Comparison of ENCODE assay signal across 1 cellular context in the genomic region with DNA sequence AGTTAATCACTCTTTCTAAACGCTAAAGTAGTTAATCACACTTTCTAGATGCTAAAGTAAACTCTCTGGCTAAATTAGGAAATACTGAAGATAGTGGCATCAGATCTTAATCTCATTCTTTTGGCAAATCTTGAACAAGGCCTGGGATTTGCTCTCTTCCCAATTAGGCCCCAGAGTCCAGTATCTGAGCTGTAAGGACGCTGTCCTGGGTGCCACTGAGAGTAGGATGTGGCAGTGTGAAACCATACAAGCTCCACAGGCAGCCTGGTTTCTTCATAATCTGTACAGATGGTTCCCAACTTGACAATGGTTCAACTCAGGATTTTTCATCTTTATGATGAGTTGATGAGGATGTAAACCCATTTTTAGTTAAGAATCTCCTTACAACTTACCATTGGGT.
TF ChIP-seq lines count a peak whose summit lies in the region.

No MANE protein-coding gene starts in this region.

TF ChIP-seq in HEK293, 187 proteins besides CTCF, POLR2A, EP300 and RAD21:
- TF ChIP-seq, protein P1, sequence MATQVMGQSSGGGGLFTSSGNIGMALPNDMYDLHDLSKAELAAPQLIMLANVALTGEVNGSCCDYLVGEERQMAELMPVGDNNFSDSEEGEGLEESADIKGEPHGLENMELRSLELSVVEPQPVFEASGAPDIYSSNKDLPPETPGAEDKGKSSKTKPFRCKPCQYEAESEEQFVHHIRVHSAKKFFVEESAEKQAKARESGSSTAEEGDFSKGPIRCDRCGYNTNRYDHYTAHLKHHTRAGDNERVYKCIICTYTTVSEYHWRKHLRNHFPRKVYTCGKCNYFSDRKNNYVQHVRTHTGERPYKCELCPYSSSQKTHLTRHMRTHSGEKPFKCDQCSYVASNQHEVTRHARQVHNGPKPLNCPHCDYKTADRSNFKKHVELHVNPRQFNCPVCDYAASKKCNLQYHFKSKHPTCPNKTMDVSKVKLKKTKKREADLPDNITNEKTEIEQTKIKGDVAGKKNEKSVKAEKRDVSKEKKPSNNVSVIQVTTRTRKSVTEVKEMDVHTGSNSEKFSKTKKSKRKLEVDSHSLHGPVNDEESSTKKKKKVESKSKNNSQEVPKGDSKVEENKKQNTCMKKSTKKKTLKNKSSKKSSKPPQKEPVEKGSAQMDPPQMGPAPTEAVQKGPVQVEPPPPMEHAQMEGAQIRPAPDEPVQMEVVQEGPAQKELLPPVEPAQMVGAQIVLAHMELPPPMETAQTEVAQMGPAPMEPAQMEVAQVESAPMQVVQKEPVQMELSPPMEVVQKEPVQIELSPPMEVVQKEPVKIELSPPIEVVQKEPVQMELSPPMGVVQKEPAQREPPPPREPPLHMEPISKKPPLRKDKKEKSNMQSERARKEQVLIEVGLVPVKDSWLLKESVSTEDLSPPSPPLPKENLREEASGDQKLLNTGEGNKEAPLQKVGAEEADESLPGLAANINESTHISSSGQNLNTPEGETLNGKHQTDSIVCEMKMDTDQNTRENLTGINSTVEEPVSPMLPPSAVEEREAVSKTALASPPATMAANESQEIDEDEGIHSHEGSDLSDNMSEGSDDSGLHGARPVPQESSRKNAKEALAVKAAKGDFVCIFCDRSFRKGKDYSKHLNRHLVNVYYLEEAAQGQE (tag by site-specific recombination; IDR thresholded peaks at IDR 0.05) = peak; percentile 47; the same call in 1 of the 2 replicates
- TF ChIP-seq ZNF501 (tag by site-specific recombination; IDR thresholded peaks at IDR 0.05) (no peak), ZNF202 (tag by site-specific recombination; IDR thresholded peaks at IDR 0.05; ENCODE audit: borderline replicate concordance) (no peak), ZNF530 (tag by site-specific recombination; IDR thresholded peaks at IDR 0.05; ENCODE audit: low read depth) (no peak)
- TF ChIP-seq, protein P2, sequence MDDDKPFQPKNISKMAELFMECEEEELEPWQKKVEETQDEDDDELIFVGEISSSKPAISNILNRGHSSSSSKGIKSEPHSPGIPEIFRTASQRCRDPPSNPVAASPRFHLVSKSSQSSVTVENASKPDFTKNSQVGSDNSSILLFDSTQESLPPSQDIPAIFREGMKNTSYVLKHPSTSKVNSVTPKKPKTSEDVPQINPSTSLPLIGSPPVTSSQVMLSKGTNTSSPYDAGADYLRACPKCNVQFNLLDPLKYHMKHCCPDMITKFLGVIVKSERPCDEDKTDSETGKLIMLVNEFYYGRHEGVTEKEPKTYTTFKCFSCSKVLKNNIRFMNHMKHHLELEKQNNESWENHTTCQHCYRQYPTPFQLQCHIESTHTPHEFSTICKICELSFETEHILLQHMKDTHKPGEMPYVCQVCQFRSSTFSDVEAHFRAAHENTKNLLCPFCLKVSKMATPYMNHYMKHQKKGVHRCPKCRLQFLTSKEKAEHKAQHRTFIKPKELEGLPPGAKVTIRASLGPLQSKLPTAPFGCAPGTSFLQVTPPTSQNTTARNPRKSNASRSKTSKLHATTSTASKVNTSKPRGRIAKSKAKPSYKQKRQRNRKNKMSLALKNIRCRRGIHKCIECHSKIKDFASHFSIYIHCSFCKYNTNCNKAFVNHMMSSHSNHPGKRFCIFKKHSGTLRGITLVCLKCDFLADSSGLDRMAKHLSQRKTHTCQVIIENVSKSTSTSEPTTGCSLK (tag by site-specific recombination; IDR thresholded peaks at IDR 0.05) = no peak
- TF ChIP-seq, protein P3, sequence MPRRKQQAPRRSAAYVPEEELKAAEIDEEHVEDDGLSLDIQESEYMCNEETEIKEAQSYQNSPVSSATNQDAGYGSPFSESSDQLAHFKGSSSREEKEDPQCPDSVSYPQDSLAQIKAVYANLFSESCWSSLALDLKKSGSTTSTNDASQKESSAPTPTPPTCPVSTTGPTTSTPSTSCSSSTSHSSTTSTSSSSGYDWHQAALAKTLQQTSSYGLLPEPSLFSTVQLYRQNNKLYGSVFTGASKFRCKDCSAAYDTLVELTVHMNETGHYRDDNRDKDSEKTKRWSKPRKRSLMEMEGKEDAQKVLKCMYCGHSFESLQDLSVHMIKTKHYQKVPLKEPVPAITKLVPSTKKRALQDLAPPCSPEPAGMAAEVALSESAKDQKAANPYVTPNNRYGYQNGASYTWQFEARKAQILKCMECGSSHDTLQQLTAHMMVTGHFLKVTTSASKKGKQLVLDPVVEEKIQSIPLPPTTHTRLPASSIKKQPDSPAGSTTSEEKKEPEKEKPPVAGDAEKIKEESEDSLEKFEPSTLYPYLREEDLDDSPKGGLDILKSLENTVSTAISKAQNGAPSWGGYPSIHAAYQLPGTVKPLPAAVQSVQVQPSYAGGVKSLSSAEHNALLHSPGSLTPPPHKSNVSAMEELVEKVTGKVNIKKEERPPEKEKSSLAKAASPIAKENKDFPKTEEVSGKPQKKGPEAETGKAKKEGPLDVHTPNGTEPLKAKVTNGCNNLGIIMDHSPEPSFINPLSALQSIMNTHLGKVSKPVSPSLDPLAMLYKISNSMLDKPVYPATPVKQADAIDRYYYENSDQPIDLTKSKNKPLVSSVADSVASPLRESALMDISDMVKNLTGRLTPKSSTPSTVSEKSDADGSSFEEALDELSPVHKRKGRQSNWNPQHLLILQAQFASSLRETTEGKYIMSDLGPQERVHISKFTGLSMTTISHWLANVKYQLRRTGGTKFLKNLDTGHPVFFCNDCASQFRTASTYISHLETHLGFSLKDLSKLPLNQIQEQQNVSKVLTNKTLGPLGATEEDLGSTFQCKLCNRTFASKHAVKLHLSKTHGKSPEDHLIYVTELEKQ (tag by site-specific recombination; IDR thresholded peaks at IDR 0.05; ENCODE audit: borderline replicate concordance) = no peak
- TF ChIP-seq, protein P4, sequence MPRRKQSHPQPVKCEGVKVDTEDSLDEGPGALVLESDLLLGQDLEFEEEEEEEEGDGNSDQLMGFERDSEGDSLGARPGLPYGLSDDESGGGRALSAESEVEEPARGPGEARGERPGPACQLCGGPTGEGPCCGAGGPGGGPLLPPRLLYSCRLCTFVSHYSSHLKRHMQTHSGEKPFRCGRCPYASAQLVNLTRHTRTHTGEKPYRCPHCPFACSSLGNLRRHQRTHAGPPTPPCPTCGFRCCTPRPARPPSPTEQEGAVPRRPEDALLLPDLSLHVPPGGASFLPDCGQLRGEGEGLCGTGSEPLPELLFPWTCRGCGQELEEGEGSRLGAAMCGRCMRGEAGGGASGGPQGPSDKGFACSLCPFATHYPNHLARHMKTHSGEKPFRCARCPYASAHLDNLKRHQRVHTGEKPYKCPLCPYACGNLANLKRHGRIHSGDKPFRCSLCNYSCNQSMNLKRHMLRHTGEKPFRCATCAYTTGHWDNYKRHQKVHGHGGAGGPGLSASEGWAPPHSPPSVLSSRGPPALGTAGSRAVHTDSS (tag by site-specific recombination; IDR thresholded peaks at IDR 0.05) = no peak
